In the genomic region with DNA sequence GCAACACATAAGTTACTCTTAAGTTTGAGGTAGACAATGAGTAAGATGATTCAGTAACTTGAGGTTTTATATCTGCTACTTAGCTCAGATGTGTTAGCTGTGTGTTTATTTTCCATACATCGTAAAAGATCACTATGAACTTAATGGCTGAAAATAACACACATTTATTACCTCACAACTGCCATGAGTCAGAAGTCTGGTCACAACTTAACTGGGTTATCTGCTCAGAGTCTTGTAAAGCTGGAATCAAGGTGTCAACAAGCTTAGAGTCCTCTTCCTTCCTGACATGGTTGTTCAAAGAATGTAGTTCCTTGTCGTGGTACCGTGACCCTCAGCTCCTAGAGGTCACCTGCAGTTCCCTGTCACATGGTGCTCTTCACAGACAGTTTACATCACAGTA, we compare ENCODE assay signal across 24 cellular contexts.
"Had no signal": no experiment of that assay in that cellular context is flagged by ENCODE, and none has a peak within 500 bp of the region (broad histone marks: within the 10 kb centered on the region; RNA-seq: fewer than 3 reads in every experiment).

No MANE protein-coding gene starts in this region.

- DNase-seq: dermis blood vessel endothelial cell; effector memory CD4-positive, alpha-beta T cell; erythroblast; esophagus squamous epithelium; head of caudate nucleus; left cardiac atrium; left lung; mesendoderm; midbrain; naive thymus-derived CD8-positive, alpha-beta T cell; nephron progenitor cell; nucleus accumbens; sigmoid colon; stimulated activated CD4-positive, alpha-beta T cell treated with anti-CD3 and anti-CD28 coated beads, Interleukin-2, amount 100 ng/mL, for 24 hours; stimulated activated CD4-positive, alpha-beta T cell treated with anti-CD3 and anti-CD28 coated beads, Interleukin-4, amount 100 ng/mL, for 24 hours; stimulated activated naive CD8-positive, alpha-beta T cell treated with anti-CD3 and anti-CD28 coated beads, Interleukin-15, Interleukin-2, amounts not matched to agents 100 U/mL and 50 U/mL, for 24 hours; substantia nigra; testis; tibial artery had no signal

- H3K4me3 Mint-ChIP-seq: naive thymus-derived CD8-positive, alpha-beta T cell; nephron progenitor cell; stimulated activated effector memory CD8-positive, alpha-beta T cell treated with anti-CD3 and anti-CD28 coated beads, Interleukin-12 subunit alpha, Interleukin-12 subunit beta, amount 100 ng/mL, for 72 hours; type B pancreatic cell had no signal

- H3K9me3 ChIP-seq: esophagus squamous epithelium, left lung, prostate gland, right atrium auricular region, sigmoid colon, testis, tibial artery had no signal

- H3K27me3 ChIP-seq: esophagus squamous epithelium, left lung, right atrium auricular region, sigmoid colon, testis, tibial artery had no signal

- H3K27ac ChIP-seq: coronary artery, esophagus squamous epithelium, left lung, prostate gland, right atrium auricular region, sigmoid colon, testis, tibial artery had no signal

- H3K4me1 Mint-ChIP-seq: naive thymus-derived CD8-positive, alpha-beta T cell; stimulated activated effector memory CD8-positive, alpha-beta T cell treated with anti-CD3 and anti-CD28 coated beads, Interleukin-12 subunit alpha, Interleukin-12 subunit beta, amount 100 ng/mL, for 72 hours had no signal

- H3K4me1 ChIP-seq: esophagus squamous epithelium, left lung, prostate gland, right atrium auricular region, sigmoid colon, testis, tibial artery had no signal

- H3K36me3 Mint-ChIP-seq: naive thymus-derived CD8-positive, alpha-beta T cell; stimulated activated effector memory CD8-positive, alpha-beta T cell treated with anti-CD3 and anti-CD28 coated beads, Interleukin-12 subunit alpha, Interleukin-12 subunit beta, amount 100 ng/mL, for 72 hours; type B pancreatic cell had no signal

- H3K4me3 ChIP-seq: coronary artery, esophagus squamous epithelium, left lung, prostate gland, right atrium auricular region, sigmoid colon, testis, tibial artery had no signal

- H3K27me3 Mint-ChIP-seq: naive thymus-derived CD8-positive, alpha-beta T cell; type B pancreatic cell had no signal

- ATAC-seq: left cardiac atrium; left lung; naive thymus-derived CD8-positive, alpha-beta T cell; stimulated activated effector memory CD8-positive, alpha-beta T cell treated with anti-CD3 and anti-CD28 coated beads, Interleukin-12 subunit alpha, Interleukin-12 subunit beta, amount 100 ng/mL, for 72 hours; stimulated activated naive CD8-positive, alpha-beta T cell treated with anti-CD3 and anti-CD28 coated beads, Interleukin-15, Interleukin-2, amounts not matched to agents 100 U/mL and 50 U/mL, for 24 hours had no signal

- H3K36me3 ChIP-seq: esophagus squamous epithelium, left lung, prostate gland, right atrium auricular region, sigmoid colon, tibial artery had no signal

- H3K27ac Mint-ChIP-seq: naive thymus-derived CD8-positive, alpha-beta T cell; nephron progenitor cell; stimulated activated effector memory CD8-positive, alpha-beta T cell treated with anti-CD3 and anti-CD28 coated beads, Interleukin-12 subunit alpha, Interleukin-12 subunit beta, amount 100 ng/mL, for 72 hours; type B pancreatic cell had no signal
